ENCODE assay signal across 13 cellular contexts in genomic region chr11:1889527-1889930, GRCh38. TPM values are rescaled to one million over a fixed set of nuclear protein-coding genes. Genes with fewer than 3 reads are reported as not detected.
DNase-seq lines count a peak whose midpoint lies in the region; ATAC-seq and TF ChIP-seq lines count a peak whose summit lies in the region.
"Had no signal": no experiment of that assay in that cellular context is flagged by ENCODE, and none has a peak within 500 bp of the region (broad histone marks: within the 10 kb centered on the region; RNA-seq: fewer than 3 reads in every experiment).

No MANE protein-coding gene starts in this region.

- no peaks in the 10 kb centered on the region for H3K9me3 Mint-ChIP-seq in CD4-positive, CD25-positive, alpha-beta regulatory T cell
- peaks cover 3% of the 10 kb centered on the region for H3K9me3 Mint-ChIP-seq in activated naive CD8-positive, alpha-beta T cell treated with anti-CD3 and anti-CD28 coated beads, Interleukin-2, amount 10 ng/mL, durations not matched to agents 7 days and 5 days

- in situ Hi-C loops in GM13977 (cut with MboI; ENCODE audit: low pct_unique_long_range_greater_than_20kb, low sequenced_read_pairs, unreplicated experiment), result no loop called here

- DNase-seq in CD4-positive, CD25-positive, alpha-beta regulatory T cell, result no peak
- peak; percentile 32 for DNase-seq in GM13977 (ENCODE audit: low spot score)
- no peak for DNase-seq in activated naive CD8-positive, alpha-beta T cell treated with anti-CD3 and anti-CD28 coated beads, Interleukin-2, amount 10 ng/mL, durations not matched to agents 7 days and 5 days
- DNase-seq in sciatic nerve (ENCODE audit: low spot score), result peak; percentile 64
- DNase-seq in D341Med (ENCODE audit: low spot score), result no peak
- DNase-seq in NCI-H82 (lab: John Stamatoyannopoulos, UW), result no peak
- DNase-seq: NCI-H2029, NCI-H526 treated with DMSO at 0.1 percent for 48 hours had no signal

- H3K27ac ChIP-seq in CD4-positive, CD25-positive, alpha-beta regulatory T cell (ENCODE audit: insufficient read depth, low read length, poor library complexity, severe bottlenecking), result peak overlapping the region; percentile 68
- H3K27ac ChIP-seq: epithelial cell of prostate, prostate gland, transverse colon had no signal

- H3K9me3 ChIP-seq in CD4-positive, CD25-positive, alpha-beta regulatory T cell (ENCODE audit: control insufficient read depth in 2 of 2, low read length in 2 of 2), result no peaks in the 10 kb centered on the region
- H3K9me3 ChIP-seq: prostate gland, transverse colon had no signal

- no peaks in the 10 kb centered on the region for H3K27me3 ChIP-seq in CD4-positive, CD25-positive, alpha-beta regulatory T cell (ENCODE audit: control insufficient read depth, insufficient read depth, low read length)
- H3K27me3 ChIP-seq: transverse colon had no signal

- H3K36me3 Mint-ChIP-seq in CD4-positive, CD25-positive, alpha-beta regulatory T cell, result peaks cover 3% of the 10 kb centered on the region
- H3K36me3 Mint-ChIP-seq in activated naive CD8-positive, alpha-beta T cell treated with anti-CD3 and anti-CD28 coated beads, Interleukin-2, amount 10 ng/mL, durations not matched to agents 7 days and 5 days, result peaks cover 32% of the 10 kb centered on the region

- peak overlapping the region in 3 of 4 donors; percentile 45 to 81 (median 48) for H3K4me3 Mint-ChIP-seq in CD4-positive, CD25-positive, alpha-beta regulatory T cell
- H3K4me3 Mint-ChIP-seq in activated naive CD8-positive, alpha-beta T cell treated with anti-CD3 and anti-CD28 coated beads, Interleukin-2, amount 10 ng/mL, durations not matched to agents 7 days and 5 days, result peak overlapping the region; percentile 75

- no peak overlapping the region for H3K4me3 ChIP-seq in CD4-positive, CD25-positive, alpha-beta regulatory T cell (ENCODE audit: low read depth, low read length)
- H3K4me3 ChIP-seq: prostate gland, transverse colon had no signal

- TF ChIP-seq CTCF in GM13977 (IDR thresholded peaks at IDR 0.05; ENCODE audit: extremely low read depth, insufficient read depth, missing control alignments), result no peak

- intact Hi-C loops in sciatic nerve (cut with DNase I), result no loop called here

- H3K36me3 ChIP-seq in CD4-positive, CD25-positive, alpha-beta regulatory T cell (ENCODE audit: control insufficient read depth, insufficient read depth, low read length), result peaks cover 30% of the 10 kb centered on the region
- H3K36me3 ChIP-seq: prostate gland, transverse colon had no signal

- H3K27ac Mint-ChIP-seq in CD4-positive, CD25-positive, alpha-beta regulatory T cell, result peak overlapping the region in 2 of 3 donors; percentile 14 to 42
- H3K27ac Mint-ChIP-seq in activated naive CD8-positive, alpha-beta T cell treated with anti-CD3 and anti-CD28 coated beads, Interleukin-2, amount 10 ng/mL, durations not matched to agents 7 days and 5 days, result peak overlapping the region; percentile 72

- POLR2A ChIA-PET in activated naive CD8-positive, alpha-beta T cell treated with anti-CD3 and anti-CD28 coated beads, Interleukin-2, amount 10 ng/mL, durations not matched to agents 7 days and 5 days (lab: Charles Lee), result interaction anchor here (0.5 to 6.4 kb wide), 7 partner anchors 28 to 104 kb away, joined by 3 to 68 read pairs (median 4); partner anchors contain the start of gene LSP1

- no peak for ATAC-seq in CD4-positive, CD25-positive, alpha-beta regulatory T cell (ENCODE audit: low read depth in 2 of 2)
- ATAC-seq in activated naive CD8-positive, alpha-beta T cell treated with anti-CD3 and anti-CD28 coated beads, Interleukin-2, amount 10 ng/mL, durations not matched to agents 7 days and 5 days (ENCODE audit: low read depth), result peak; percentile 12
- ATAC-seq in sciatic nerve (no peak), HG02798 (IDR thresholded peaks at IDR 0.05; ENCODE audit: poor library complexity, unreplicated experiment) (no peak)

- H3K4me1 Mint-ChIP-seq in CD4-positive, CD25-positive, alpha-beta regulatory T cell, result peaks cover 0 to 49% (median 15%) of the 10 kb centered on the region in 4 donors
- H3K4me1 Mint-ChIP-seq in activated naive CD8-positive, alpha-beta T cell treated with anti-CD3 and anti-CD28 coated beads, Interleukin-2, amount 10 ng/mL, durations not matched to agents 7 days and 5 days, result peaks cover 34% of the 10 kb centered on the region

- H3K27me3 Mint-ChIP-seq in CD4-positive, CD25-positive, alpha-beta regulatory T cell, result no peaks in the 10 kb centered on the region
- H3K27me3 Mint-ChIP-seq in activated naive CD8-positive, alpha-beta T cell treated with anti-CD3 and anti-CD28 coated beads, Interleukin-2, amount 10 ng/mL, durations not matched to agents 7 days and 5 days, result no peaks in the 10 kb centered on the region

- peaks cover 37% of the 10 kb centered on the region for H3K4me1 ChIP-seq in CD4-positive, CD25-positive, alpha-beta regulatory T cell (ENCODE audit: control insufficient read depth, insufficient read depth, low read length, poor library complexity, severe bottlenecking)
- H3K4me1 ChIP-seq: prostate gland had no signal

RNA-seq across cellular contexts. Expression of gene PRR33, which starts 2.2 kb away (rescaled TPM):
- total RNA-seq in CD4-positive, CD25-positive, alpha-beta regulatory T cell, result not detected
- under 1 TPM in 3 of 4 donors, not detected in 1; 0.06 to 0.09 (median 0.08) TPM for polyA plus RNA-seq in CD4-positive, CD25-positive, alpha-beta regulatory T cell
- total RNA-seq in activated naive CD8-positive, alpha-beta T cell treated with anti-CD3 and anti-CD28 coated beads, Interleukin-2, amount 10 ng/mL, durations not matched to agents 7 days and 5 days, result not detected
- not detected for total RNA-seq in sciatic nerve
- total RNA-seq: transverse colon had no signal
- polyA plus RNA-seq: keratinocyte had no signal

RNA-seq across cellular contexts. Expression of gene TNNT3, which starts 30.0 kb away (rescaled TPM):
- total RNA-seq in CD4-positive, CD25-positive, alpha-beta regulatory T cell, result 19.4 TPM
- polyA plus RNA-seq in CD4-positive, CD25-positive, alpha-beta regulatory T cell, result 1 to 10 TPM in 1 of 4 donors, not detected in 3; 1.6 TPM
- 10 to 100 TPM; 13.7 to 16.7 TPM for total RNA-seq in activated naive CD8-positive, alpha-beta T cell treated with anti-CD3 and anti-CD28 coated beads, Interleukin-2, amount 10 ng/mL, durations not matched to agents 7 days and 5 days
- 35.6 TPM for total RNA-seq in sciatic nerve

RNA-seq across cellular contexts. Expression of gene LSP1, which starts 36.6 kb away (rescaled TPM):
- 453 TPM for total RNA-seq in CD4-positive, CD25-positive, alpha-beta regulatory T cell
- 100 to 1,000 TPM; 381 to 514 (median 444) TPM for polyA plus RNA-seq in CD4-positive, CD25-positive, alpha-beta regulatory T cell
- total RNA-seq in activated naive CD8-positive, alpha-beta T cell treated with anti-CD3 and anti-CD28 coated beads, Interleukin-2, amount 10 ng/mL, durations not matched to agents 7 days and 5 days, result 100 to 1,000 TPM; 438 to 453 TPM
- 89.6 TPM for total RNA-seq in sciatic nerve

RNA-seq across cellular contexts. Expression of gene TNNI2, which starts 50.7 kb away (rescaled TPM):
- total RNA-seq in CD4-positive, CD25-positive, alpha-beta regulatory T cell, result not detected
- not detected for polyA plus RNA-seq in CD4-positive, CD25-positive, alpha-beta regulatory T cell
- under 1 TPM in 1 of 2 experiments, not detected in 1; 0.67 TPM for total RNA-seq in activated naive CD8-positive, alpha-beta T cell treated with anti-CD3 and anti-CD28 coated beads, Interleukin-2, amount 10 ng/mL, durations not matched to agents 7 days and 5 days
- not detected for total RNA-seq in sciatic nerve

RNA-seq across cellular contexts. Expression of gene SYT8, which starts 54.7 kb away (rescaled TPM):
- not detected for total RNA-seq in CD4-positive, CD25-positive, alpha-beta regulatory T cell
- polyA plus RNA-seq in CD4-positive, CD25-positive, alpha-beta regulatory T cell, result not detected
- not detected for total RNA-seq in activated naive CD8-positive, alpha-beta T cell treated with anti-CD3 and anti-CD28 coated beads, Interleukin-2, amount 10 ng/mL, durations not matched to agents 7 days and 5 days
- 1.1 TPM for total RNA-seq in sciatic nerve

Comparison
In these comparisons a context has a peak if more than half of its experiments do, and no peak if none do; other contexts are left out.
1. DNase-seq: peak in GM13977 (single experiment) and sciatic nerve (single experiment); none in CD4-positive, CD25-positive, alpha-beta regulatory T cell (0 of 3), activated naive CD8-positive, alpha-beta T cell treated with anti-CD3 and anti-CD28 coated beads, Interleukin-2, amount 10 ng/mL, durations not matched to agents 7 days and 5 days (single experiment), D341Med (single experiment) and NCI-H82 (single experiment).